ENCODE assay signal across 25 cellular contexts in the genomic region with DNA sequence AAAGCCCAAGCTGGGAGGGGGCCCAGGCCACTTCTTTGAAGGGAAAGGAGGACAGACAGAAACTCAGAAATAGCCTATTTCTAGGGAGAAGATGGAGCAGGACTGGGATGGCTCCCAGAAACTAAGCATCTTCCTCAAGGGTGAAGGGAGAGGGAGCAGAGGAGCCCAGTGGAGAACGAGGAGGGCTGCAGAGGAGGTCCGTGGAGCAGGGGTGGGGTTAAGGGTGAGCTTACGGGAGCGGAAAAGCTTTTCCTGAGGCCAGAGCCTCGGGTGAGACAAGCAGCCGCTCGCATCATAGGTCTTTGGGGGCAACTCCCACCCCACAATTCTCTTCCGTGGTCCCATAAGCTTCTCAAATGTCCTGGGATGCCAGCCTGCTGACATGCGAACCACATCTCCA.
"Had no signal": no experiment of that assay in that cellular context is flagged by ENCODE, and none has a peak within 500 bp of the region (broad histone marks: within the 10 kb centered on the region; RNA-seq: fewer than 3 reads in every experiment).

No MANE protein-coding gene starts in this region.

- H3K4me3 Mint-ChIP-seq: activated CD4-positive, alpha-beta memory T cell treated with anti-CD3 and anti-CD28 coated beads, Interleukin-2, amount 10 ng/mL, durations not matched to agents 7 days and 5 days; activated CD4-positive, alpha-beta T cell treated with anti-CD3 and anti-CD28 coated beads for 36 hours; activated naive CD4-positive, alpha-beta T cell treated with anti-CD3 and anti-CD28 coated beads for 36 hours; activated naive CD8-positive, alpha-beta T cell; activated T-helper 17 cell treated with anti-CD3 and anti-CD28 coated beads, Interleukin-2, amount 50 U/mL, for 72 hours; T-helper 17 cell had no signal

- H3K27ac ChIP-seq: brain microvascular endothelial cell, KMS-11, VCaP had no signal

- H3K4me1 Mint-ChIP-seq: activated CD4-positive, alpha-beta memory T cell treated with anti-CD3 and anti-CD28 coated beads, Interleukin-2, amount 10 ng/mL, durations not matched to agents 7 days and 5 days; activated CD4-positive, alpha-beta T cell treated with anti-CD3 and anti-CD28 coated beads for 36 hours; activated T-helper 17 cell treated with anti-CD3 and anti-CD28 coated beads, Interleukin-2, amount 50 U/mL, for 72 hours had no signal

- H3K36me3 ChIP-seq: brain microvascular endothelial cell had no signal

- H3K27me3 ChIP-seq: brain microvascular endothelial cell had no signal

- DNase-seq: activated CD4-positive, alpha-beta memory T cell treated with anti-CD3 and anti-CD28 coated beads, Interleukin-2, amount 10 ng/mL, durations not matched to agents 7 days and 5 days; activated CD4-positive, alpha-beta T cell treated with anti-CD3 and anti-CD28 coated beads for 36 hours; activated CD4-positive, alpha-beta T cell treated with anti-CD3 and anti-CD28 coated beads, Interleukin-2, amount 50 U/mL, for 1 hour; activated gamma-delta T cell; activated naive CD4-positive, alpha-beta T cell treated with anti-CD3 and anti-CD28 coated beads for 36 hours; activated T-cell treated with anti-CD3 and anti-CD28 coated beads for 4 hours; activated T-cell treated with anti-CD3 and anti-CD28 coated beads, Interleukin-2, amount 50 U/mL, for 48 hours; amygdala; brain microvascular endothelial cell; NCI-H1092; NCI-H1417; NCI-H1694; NCI-H2029; NCI-H2107; NCI-H2171 treated with DMSO at 0.1 percent for 48 hours; NCI-H226; NCI-H526 treated with DMSO at 0.1 percent for 48 hours; NCI-H82; SIG-M5; T-helper 17 cell; T1000 had no signal

- ATAC-seq: activated CD4-positive, alpha-beta T cell treated with anti-CD3 and anti-CD28 coated beads for 36 hours; activated T-helper 17 cell treated with anti-CD3 and anti-CD28 coated beads, Interleukin-2, amount 50 U/mL, for 72 hours; T-helper 17 cell had no signal

- H3K36me3 Mint-ChIP-seq: activated naive CD8-positive, alpha-beta T cell had no signal

- H3K27ac Mint-ChIP-seq: activated CD4-positive, alpha-beta memory T cell treated with anti-CD3 and anti-CD28 coated beads, Interleukin-2, amount 10 ng/mL, durations not matched to agents 7 days and 5 days; activated CD4-positive, alpha-beta T cell treated with anti-CD3 and anti-CD28 coated beads for 36 hours; activated naive CD4-positive, alpha-beta T cell treated with anti-CD3 and anti-CD28 coated beads for 36 hours; activated naive CD8-positive, alpha-beta T cell; activated T-helper 17 cell treated with anti-CD3 and anti-CD28 coated beads, Interleukin-2, amount 50 U/mL, for 72 hours; T-helper 17 cell had no signal

- H3K9me3 Mint-ChIP-seq: activated naive CD4-positive, alpha-beta T cell treated with anti-CD3 and anti-CD28 coated beads for 36 hours; activated T-helper 17 cell treated with anti-CD3 and anti-CD28 coated beads, Interleukin-2, amount 50 U/mL, for 72 hours had no signal
